ENCODE assay signal across 24 cellular contexts in genomic region chr2:190953257-190953656, GRCh38.
"Had no signal": no experiment of that assay in that cellular context is flagged by ENCODE, and none has a peak within 500 bp of the region (broad histone marks: within the 10 kb centered on the region; RNA-seq: fewer than 3 reads in every experiment).

No MANE protein-coding gene starts in this region.

- H3K27me3 ChIP-seq: right atrium auricular region, suprapubic skin, tibial nerve, uterus had no signal

- H3K4me3 ChIP-seq: lower lobe of right lung, right atrium auricular region, skin epidermis, suprapubic skin, thoracic aorta, tibial nerve, uterus had no signal

- H3K9me3 ChIP-seq: lower lobe of right lung, right atrium auricular region, uterus had no signal

- H3K36me3 ChIP-seq: lower lobe of right lung, right atrium auricular region, suprapubic skin, uterus had no signal

- DNase-seq: hippocampal formation; kidney glomerular epithelial cell; left cardiac atrium; lower lobe of right lung; mammary epithelial cell; mesendoderm; naive B cell; natural killer cell; nucleus accumbens; stimulated activated CD4-positive, alpha-beta T cell treated with anti-CD3 and anti-CD28 coated beads, Interleukin-12 subunit alpha, Interleukin-12 subunit beta, amount 100 ng/mL, for 4 hours; stimulated activated CD4-positive, alpha-beta T cell treated with anti-CD3 and anti-CD28 coated beads, Interleukin-15, amount 100 ng/mL, for 24 hours; stimulated activated CD4-positive, alpha-beta T cell treated with anti-CD3 and anti-CD28 coated beads, Interleukin-2, amount 100 ng/mL, for 24 hours; stimulated activated CD4-positive, alpha-beta T cell treated with anti-CD3 and anti-CD28 coated beads, Interleukin-4, amount 100 ng/mL, for 1 hour; stimulated activated naive B cell treated with anti-CD40 and anti-IgM and Interleukin-4, amounts not matched to agents 10 μg/mL and 1 μg/mL and 100 μg/mL, for 72 hours; uterus had no signal

- H3K9ac ChIP-seq: parathyroid adenoma had no signal

- H2AFZ ChIP-seq: parathyroid adenoma had no signal

- FAIRE-seq: keratinocyte had no signal

- H3K79me2 ChIP-seq: parathyroid adenoma had no signal

- H3K27ac ChIP-seq: lower lobe of right lung, parathyroid adenoma, right atrium auricular region, skin epidermis, suprapubic skin, thoracic aorta, tibial nerve, uterus had no signal

- ATAC-seq: left cardiac atrium; left lobe of liver; natural killer cell; sciatic nerve; stimulated activated naive B cell treated with anti-CD40 and anti-IgM and Interleukin-4, amounts not matched to agents 10 μg/mL and 1 μg/mL and 100 μg/mL, for 72 hours had no signal
